Comparison of ENCODE assay signal across 8 cellular contexts in genomic region chr16:10736926-10737625, GRCh38. TPM values are rescaled to one million over a fixed set of nuclear protein-coding genes. Genes with fewer than 3 reads are reported as not detected.
A peak's percentile ranks its signal among the peaks of the same experiment; 100 is the strongest.
DNase-seq lines count a peak whose midpoint lies in the region; ATAC-seq and TF ChIP-seq lines count a peak whose summit lies in the region.

No MANE protein-coding gene starts in this region.

- H3K27me3 ChIP-seq in BJ (ENCODE audit: control insufficient read depth, insufficient read depth, low read length) (no peaks in the 10 kb centered on the region), rectal smooth muscle tissue (ENCODE audit: control insufficient read depth, insufficient read depth, low read length) (no peaks in the 10 kb centered on the region)

- no peaks in the 10 kb centered on the region for H3K36me3 Mint-ChIP-seq in T-helper 17 cell (ENCODE audit: low read depth)

- peak; percentile 85 for TF ChIP-seq CTCF in BJ (IDR thresholded peaks at IDR 0.05; ENCODE audit: insufficient read depth, low read depth, low read length)

- no peak overlapping the region for H3K4me3 ChIP-seq in BJ (ENCODE audit: low read depth, low read length)
- peak overlapping the region; percentile 35 for H3K4me3 ChIP-seq in rectal smooth muscle tissue (ENCODE audit: low read length)

- POLR2A ChIA-PET in BJ (lab: Charles Lee) = no interaction called here

- H3K4me3 Mint-ChIP-seq in T-helper 17 cell = peak overlapping the region; percentile 53

- no peaks in the 10 kb centered on the region for H3K27me3 Mint-ChIP-seq in T-helper 17 cell

- peaks cover 7% of the 10 kb centered on the region for H3K4me1 Mint-ChIP-seq in T-helper 17 cell

- H3K4me1 ChIP-seq in rectal smooth muscle tissue (ENCODE audit: control insufficient read depth, insufficient read depth, low read length) = peaks cover 7% of the 10 kb centered on the region

- no peaks in the 10 kb centered on the region for H3K9me3 ChIP-seq in T-helper 17 cell (ENCODE audit: control insufficient read depth, low read length, poor library complexity, severe bottlenecking)

- DNase-seq in BJ (ENCODE audit: low read depth) = no peak
- peak; percentile 70 for DNase-seq in NCI-H146 treated with DMSO at 0.1 percent for 48 hours (lab: John Stamatoyannopoulos, UW; ENCODE audit: unreplicated experiment)
- peak; percentile 35 to 57 (median 50) for DNase-seq in T-helper 17 cell
- peak; percentile 52 for DNase-seq in amniotic epithelial cell (ENCODE audit: low read depth)
- no peak for DNase-seq in left ventricle myocardium superior

- ATAC-seq in GM21619 (IDR thresholded peaks at IDR 0.05; ENCODE audit: unreplicated experiment) (peak; percentile 39), T-helper 17 cell (peak; percentile 95), left ventricle myocardium superior (peak; percentile 60), GM18873 (IDR thresholded peaks at IDR 0.05; ENCODE audit: low FRiP score, unreplicated experiment) (no peak)

- intact Hi-C loops in left ventricle myocardium superior (cut with micrococcal nuclease) = loop anchor here (2.0 kb wide), 1 partner anchor 222 kb away; no protein-coding TSS in a partner anchor

- CTCF ChIA-PET in BJ (lab: Yijun Ruan, JAX) = interaction anchor here (0.7 to 7.7 kb wide), 19 partner anchors 11 to 481 kb away, joined by 3 to 83 read pairs (median 4); partner anchors contain the start of gene EMP2

- peak overlapping the region; percentile 58 for H3K27ac ChIP-seq in rectal smooth muscle tissue (ENCODE audit: low read depth, low read length)

- no peaks in the 10 kb centered on the region for H3K36me3 ChIP-seq in BJ (ENCODE audit: control insufficient read depth, insufficient read depth, low read length)
- H3K36me3 ChIP-seq in rectal smooth muscle tissue (ENCODE audit: control insufficient read depth, insufficient read depth, low read length) = no peaks in the 10 kb centered on the region

- no peak overlapping the region for H3K9ac ChIP-seq in rectal smooth muscle tissue (ENCODE audit: low read length)

- H3K27ac Mint-ChIP-seq in T-helper 17 cell = peak overlapping the region; percentile 80

RNA-seq across cellular contexts. Expression of gene NUBP1, which starts 6.6 kb away (rescaled TPM):
- 27.1 and 35.8 TPM in 2 replicates for polyA plus RNA-seq in BJ (2011; rRNA removed)
- 7.8 and 10.6 TPM in 2 replicates for polyA minus RNA-seq in BJ (2011; rRNA and poly(A)+ RNA removed)
- total RNA-seq in T-helper 17 cell (10 to 100 TPM; 19.2 to 21.0 TPM), left ventricle myocardium superior (45.9 TPM)

RNA-seq across cellular contexts. Expression of gene TEKT5, which starts 42.3 kb away (rescaled TPM):
- polyA plus RNA-seq in BJ (2011; rRNA removed) = not detected in 2 replicates
- polyA minus RNA-seq in BJ (2011; rRNA and poly(A)+ RNA removed) = 0.15 TPM in 1 of 2 replicates, not detected in the other
- total RNA-seq in T-helper 17 cell (not detected), left ventricle myocardium superior (not detected)

Comparison
In these comparisons a context has a peak if more than half of its experiments do, and no peak if none do; other contexts are left out.
1. DNase-seq: peak in NCI-H146 treated with DMSO at 0.1 percent for 48 hours (single experiment), T-helper 17 cell (3 of 3) and amniotic epithelial cell (single experiment); none in BJ (single experiment) and left ventricle myocardium superior (single experiment).